8 cellular contexts compared by ENCODE assay signal in genomic region chr2:20097889-20098714, GRCh38. TPM values are rescaled to one million over a fixed set of nuclear protein-coding genes. Genes with fewer than 3 reads are reported as not detected.
A peak's percentile ranks its signal among the peaks of the same experiment; 100 is the strongest.
DNase-seq lines count a peak whose midpoint lies in the region; ATAC-seq and TF ChIP-seq lines count a peak whose summit lies in the region.

No MANE protein-coding gene starts in this region.

- POLR2A ChIA-PET in Panc1 (lab: Charles Lee), result no interaction called here

- no peaks in the 10 kb centered on the region for H3K4me1 ChIP-seq in DND-41 (ENCODE audit: insufficient read depth, low read length)
- peaks cover 4% of the 10 kb centered on the region for H3K4me1 ChIP-seq in Karpas-422 (ENCODE audit: low read length)
- H3K4me1 ChIP-seq in Panc1 (ENCODE audit: control insufficient read depth, insufficient read depth, low read length), result no peaks in the 10 kb centered on the region
- H3K4me1 ChIP-seq in neural progenitor cell, result peaks cover 13% of the 10 kb centered on the region

- H2AFZ ChIP-seq in DND-41 (ENCODE audit: low read depth, low read length) (peak overlapping the region; percentile 58), Karpas-422 (ENCODE audit: low read length) (peak overlapping the region; percentile 71; the same call in 1 of the 2 replicates), neural progenitor cell (replicated peaks) (peak overlapping the region; percentile 35)

- H3K4me2 ChIP-seq in DND-41 (ENCODE audit: insufficient read depth, low read length), result no peak overlapping the region
- peak overlapping the region; percentile 47 for H3K4me2 ChIP-seq in Karpas-422 (ENCODE audit: low read depth, low read length, poor library complexity, severe bottlenecking)
- no peak overlapping the region for H3K4me2 ChIP-seq in neural progenitor cell

- H3K9ac ChIP-seq in DND-41 (ENCODE audit: low read depth, low read length), result no peak overlapping the region
- no peak overlapping the region for H3K9ac ChIP-seq in Karpas-422 (ENCODE audit: low read length)
- no peak overlapping the region for H3K9ac ChIP-seq in neural progenitor cell

- CTCF ChIA-PET in Panc1 (lab: Charles Lee), result no interaction called here

- H4K20me1 ChIP-seq in DND-41 (ENCODE audit: insufficient read depth, low read length) (no peaks in the 10 kb centered on the region), Karpas-422 (ENCODE audit: insufficient read depth, low read depth, low read length) (no peaks in the 10 kb centered on the region), neural progenitor cell (ENCODE audit: low read depth) (no peaks in the 10 kb centered on the region)

- no TSS peak for BruUV-seq in Panc1 (replicated peaks; lab: Mats Ljungman, UMichigan)

- no peaks in the 10 kb centered on the region for H3K9me2 ChIP-seq in Karpas-422 (replicated peaks; ENCODE audit: insufficient read depth, low read length)

- H3F3A ChIP-seq in neural progenitor cell (ENCODE audit: low read depth), result peaks cover 7% of the 10 kb centered on the region

- TF ChIP-seq CTCF in DND-41 (IDR thresholded peaks at IDR 0.05; ENCODE audit: borderline replicate concordance, extremely low read depth, low read length, poor library complexity, severe bottlenecking) (peak; percentile 93), Panc1 (IDR thresholded peaks at IDR 0.05) (peak; percentile 95), neural progenitor cell (IDR thresholded peaks at IDR 0.05) (peak; percentile 89)

- H3K9me3 Mint-ChIP-seq in activated T-cell treated with anti-CD3 and anti-CD28 coated beads, Interleukin-2, amount 50 U/mL, for 24 hours, result no peaks in the 10 kb centered on the region
- H3K9me3 Mint-ChIP-seq in neural progenitor cell, result peaks cover 15% of the 10 kb centered on the region
- no peaks in the 10 kb centered on the region for H3K9me3 Mint-ChIP-seq in stimulated activated naive CD8-positive, alpha-beta T cell treated with anti-CD3 and anti-CD28 coated beads, Interleukin-15, amount 100 ng/mL, for 72 hours

- no peak overlapping the region for H3K27ac Mint-ChIP-seq in activated T-cell treated with anti-CD3 and anti-CD28 coated beads, Interleukin-2, amount 50 U/mL, for 24 hours
- peak overlapping the region; percentile 64 for H3K27ac Mint-ChIP-seq in neural progenitor cell
- H3K27ac Mint-ChIP-seq in stimulated activated naive CD8-positive, alpha-beta T cell treated with anti-CD3 and anti-CD28 coated beads, Interleukin-15, amount 100 ng/mL, for 72 hours, result peak overlapping the region in 1 of 2 donors; percentile 44

- H3K36me3 Mint-ChIP-seq in activated T-cell treated with anti-CD3 and anti-CD28 coated beads, Interleukin-2, amount 50 U/mL, for 24 hours (ENCODE audit: low read depth), result no peaks in the 10 kb centered on the region
- H3K36me3 Mint-ChIP-seq in neural progenitor cell, result no peaks in the 10 kb centered on the region

- H3K4me3 Mint-ChIP-seq in activated T-cell treated with anti-CD3 and anti-CD28 coated beads, Interleukin-2, amount 50 U/mL, for 24 hours, result no peak overlapping the region
- no peak overlapping the region for H3K4me3 Mint-ChIP-seq in neural progenitor cell
- H3K4me3 Mint-ChIP-seq in stimulated activated naive CD8-positive, alpha-beta T cell treated with anti-CD3 and anti-CD28 coated beads, Interleukin-15, amount 100 ng/mL, for 72 hours, result peak overlapping the region in 1 of 2 donors; percentile 7

- H3K9me3 ChIP-seq in DND-41 (ENCODE audit: insufficient read depth, low read length, severe bottlenecking) (peaks cover 6% of the 10 kb centered on the region), Karpas-422 (ENCODE audit: low read length) (no peaks in the 10 kb centered on the region), Panc1 (ENCODE audit: control insufficient read depth, insufficient read depth, low read depth, low read length) (no peaks in the 10 kb centered on the region), neural progenitor cell (ENCODE audit: low read depth) (no peaks in the 10 kb centered on the region)

- peak; percentile 96 for ATAC-seq in DND-41 (ENCODE audit: insufficient read depth, low read depth)
- peak; percentile 90 for ATAC-seq in GM21786 (IDR thresholded peaks at IDR 0.05; ENCODE audit: unreplicated experiment)
- peak; percentile 94 for ATAC-seq in Panc1
- ATAC-seq in stimulated activated naive CD8-positive, alpha-beta T cell treated with anti-CD3 and anti-CD28 coated beads, Interleukin-15, amount 100 ng/mL, for 72 hours, result peak; percentile 91

- DNase-seq in DND-41 (peak; percentile 78), Karpas-422 (peak; percentile 92), Panc1 (ENCODE audit: low read depth, low spot score) (peak; percentile 89), fibroblast of peridontal ligament (ENCODE audit: extremely low read depth) (peak; percentile 89), neural progenitor cell (ENCODE audit: low spot score) (peak; percentile 90)
- DNase-seq in activated T-cell treated with anti-CD3 and anti-CD28 coated beads, Interleukin-2, amount 50 U/mL, for 24 hours, result peak; percentile 80
- peak; percentile 69 to 82 for DNase-seq in stimulated activated naive CD8-positive, alpha-beta T cell treated with anti-CD3 and anti-CD28 coated beads, Interleukin-15, amount 100 ng/mL, for 72 hours

- H3K27ac ChIP-seq in DND-41 (ENCODE audit: low read length), result no peak overlapping the region
- H3K27ac ChIP-seq in Karpas-422 (ENCODE audit: low read length), result no peak overlapping the region
- H3K27ac ChIP-seq in Panc1 (ENCODE audit: low read length), result no peak overlapping the region
- no peak overlapping the region for H3K27ac ChIP-seq in neural progenitor cell

- no peaks in the 10 kb centered on the region for H3K36me3 ChIP-seq in DND-41 (ENCODE audit: insufficient read depth, low read length)
- no peaks in the 10 kb centered on the region for H3K36me3 ChIP-seq in Karpas-422 (ENCODE audit: insufficient read depth, low read length)
- no peaks in the 10 kb centered on the region for H3K36me3 ChIP-seq in Panc1 (ENCODE audit: control insufficient read depth, insufficient read depth, low read length)
- H3K36me3 ChIP-seq in neural progenitor cell, result no peaks in the 10 kb centered on the region

- in situ Hi-C loops in Panc1 (cut with HindIII; ENCODE audit: low pct_unique_long_range_greater_than_20kb, low sequenced_read_pairs), result no loop called here

- intact Hi-C loops in Panc1 (cut with micrococcal nuclease; ENCODE audit: unreplicated experiment), result loop anchor here (1.0 kb wide), 2 partner anchors 83 to 142 kb away; no protein-coding TSS in a partner anchor

- H3K27me3 ChIP-seq in DND-41 (ENCODE audit: insufficient read depth, low read length, poor library complexity) (peaks cover 12% of the 10 kb centered on the region), Karpas-422 (ENCODE audit: low read length) (no peaks in the 10 kb centered on the region), Panc1 (ENCODE audit: control insufficient read depth, insufficient read depth, low read length) (no peaks in the 10 kb centered on the region), neural progenitor cell (no peaks in the 10 kb centered on the region)

- peaks cover 12% of the 10 kb centered on the region for H3K27me3 Mint-ChIP-seq in activated T-cell treated with anti-CD3 and anti-CD28 coated beads, Interleukin-2, amount 50 U/mL, for 24 hours
- peaks cover 13% of the 10 kb centered on the region for H3K27me3 Mint-ChIP-seq in neural progenitor cell (ENCODE audit: insufficient read depth, low read depth)
- peaks cover 12% of the 10 kb centered on the region for H3K27me3 Mint-ChIP-seq in stimulated activated naive CD8-positive, alpha-beta T cell treated with anti-CD3 and anti-CD28 coated beads, Interleukin-15, amount 100 ng/mL, for 72 hours

- H3K4me3 ChIP-seq in DND-41 (ENCODE audit: low read depth in 1 of 2, low read length in 2 of 2), result no peak overlapping the region
- 0 out of 2 replicates have a peak overlapping the region, but pooled peaks have one; percentile 23 for H3K4me3 ChIP-seq in Karpas-422 (ENCODE audit: low read length)
- no peak overlapping the region for H3K4me3 ChIP-seq in Panc1 (ENCODE audit: low read depth in 2 of 2, low read length in 2 of 2)
- H3K4me3 ChIP-seq in neural progenitor cell, result no peak overlapping the region

- H3K4me1 Mint-ChIP-seq in activated T-cell treated with anti-CD3 and anti-CD28 coated beads, Interleukin-2, amount 50 U/mL, for 24 hours (ENCODE audit: low read depth), result peaks cover 9% of the 10 kb centered on the region
- H3K4me1 Mint-ChIP-seq in neural progenitor cell, result peaks cover 20% of the 10 kb centered on the region
- peaks cover 12% of the 10 kb centered on the region for H3K4me1 Mint-ChIP-seq in stimulated activated naive CD8-positive, alpha-beta T cell treated with anti-CD3 and anti-CD28 coated beads, Interleukin-15, amount 100 ng/mL, for 72 hours

- H3K79me2 ChIP-seq in DND-41 (ENCODE audit: insufficient read depth, low read length), result no peaks in the 10 kb centered on the region
- no peaks in the 10 kb centered on the region for H3K79me2 ChIP-seq in Karpas-422 (ENCODE audit: low read length)
- no peaks in the 10 kb centered on the region for H3K79me2 ChIP-seq in neural progenitor cell (ENCODE audit: low read depth)

RNA-seq across cellular contexts. Expression of gene LAPTM4A, which starts 46.7 kb away (rescaled TPM):
- total RNA-seq in Karpas-422 (2014; rRNA removed; shearing (Covaris generic); ENCODE audit: low replicate concordance), result 11.7 and 37.2 TPM in 2 replicates
- total RNA-seq in Panc1 (2021; ENCODE audit: unreplicated experiment) (123 TPM), neural progenitor cell (ENCODE audit: low replicate concordance) (170 and 205 TPM in 2 replicates)
- 105 TPM for polyA plus RNA-seq in Panc1 (2012; ENCODE audit: insufficient read length)
